In genomic region chr12:114628199-114628598, GRCh38 we compare ENCODE assay signal across 19 cellular contexts. TPM values are rescaled to one million over a fixed set of nuclear protein-coding genes. Genes with fewer than 3 reads are reported as not detected.
DNase-seq lines count a peak whose midpoint lies in the region; ATAC-seq, FAIRE-seq and TF ChIP-seq lines count a peak whose summit lies in the region.
"Had no signal": no experiment of that assay in that cellular context is flagged by ENCODE, and none has a peak within 500 bp of the region (broad histone marks: within the 10 kb centered on the region; RNA-seq: fewer than 3 reads in every experiment).

No MANE protein-coding gene starts in this region.

- no peak overlapping the region for H3K9ac ChIP-seq in HepG2 (ENCODE audit: insufficient read depth, low read depth, low read length)
- H3K9ac ChIP-seq in keratinocyte (ENCODE audit: control insufficient read depth, extremely low read depth, insufficient read depth, low read length): no peak overlapping the region
- H3K9ac ChIP-seq: BLaER1 treated with 17β-estradiol and CSF1 and Interleukin-3, amounts not matched to agents 10 nM and 100 nM had no signal

- H3K4me3 ChIP-seq in HepG2 (replicated peaks in 1 of 3; ENCODE audit: insufficient read depth in 1 of 3, low read depth in 2 of 3, low read length in 3 of 3): no peak overlapping the region
- H3K4me3 ChIP-seq in right lobe of liver: no peak overlapping the region
- no peak overlapping the region for H3K4me3 ChIP-seq in keratinocyte (ENCODE audit: control insufficient read depth in 2 of 3, extremely low read depth in 1 of 3, insufficient read depth in 2 of 3, low read depth in 1 of 3, low read length in 3 of 3)
- H3K4me3 ChIP-seq in tibial artery: no peak overlapping the region
- H3K4me3 ChIP-seq in tibial nerve: no peak overlapping the region
- H3K4me3 ChIP-seq: BLaER1 treated with 17β-estradiol and CSF1 and Interleukin-3, amounts not matched to agents 10 nM and 100 nM had no signal

- H3K9me1 ChIP-seq in keratinocyte (ENCODE audit: control insufficient read depth, extremely low read depth, insufficient read depth, low read length): no peaks in the 10 kb centered on the region

- TF ChIP-seq EP300 in HepG2 (IDR thresholded peaks at IDR 0.05; ENCODE audit: low read depth in 2 of 2, low read length in 2 of 2) (no peak), HepG2 (CRISPR knock-in tag; IDR thresholded peaks at IDR 0.05; ENCODE audit: borderline replicate concordance) (no peak), tibial nerve (IDR thresholded peaks at IDR 0.05) (no peak)

- H3K4me1 ChIP-seq in HepG2 (ENCODE audit: insufficient read depth, low read length) (peaks cover 41% of the 10 kb centered on the region), right lobe of liver (no peaks in the 10 kb centered on the region), keratinocyte (ENCODE audit: control insufficient read depth, extremely low read depth, insufficient read depth, low read length) (peaks cover 7% of the 10 kb centered on the region), tibial artery (no peaks in the 10 kb centered on the region), tibial nerve (no peaks in the 10 kb centered on the region)
- H3K4me1 ChIP-seq: BLaER1 treated with 17β-estradiol and CSF1 and Interleukin-3, amounts not matched to agents 10 nM and 100 nM had no signal

- TF ChIP-seq POLR2A in HepG2 (IDR thresholded peaks at IDR 0.05; ENCODE audit: insufficient read depth in 1 of 2, low read depth in 2 of 2, low read length in 2 of 2) (no peak), right lobe of liver (IDR thresholded peaks at IDR 0.05) (no peak), tibial nerve (IDR thresholded peaks at IDR 0.05) (no peak)

- H3K4me2 ChIP-seq in HepG2 (ENCODE audit: low read depth, low read length) (no peak overlapping the region), keratinocyte (ENCODE audit: control insufficient read depth, extremely low read depth, insufficient read depth, low read depth, low read length) (peak overlapping the region; percentile 45)
- H3K4me2 ChIP-seq: BLaER1 treated with 17β-estradiol and CSF1 and Interleukin-3, amounts not matched to agents 10 nM and 100 nM had no signal

- H3K27me3 ChIP-seq in HepG2 (ENCODE audit: control insufficient read depth in 1 of 2, insufficient read depth in 2 of 2, low read length in 2 of 2) (no peaks in the 10 kb centered on the region), right lobe of liver (no peaks in the 10 kb centered on the region), keratinocyte (ENCODE audit: control insufficient read depth, extremely low read depth, insufficient read depth, low read length) (no peaks in the 10 kb centered on the region), tibial artery (peaks cover 0 to 7% of the 10 kb centered on the region in 2 donors), tibial nerve (no peaks in the 10 kb centered on the region)
- H3K27me3 ChIP-seq: BLaER1 treated with 17β-estradiol and CSF1 and Interleukin-3, amounts not matched to agents 10 nM and 100 nM had no signal

- in situ Hi-C loops in HepG2 (cut with HindIII; ENCODE audit: extremely low pct_ligation_motif_present, low pct_unique_long_range_greater_than_20kb): loop anchor here (5.0 to 10.0 kb wide), 2 partner anchors 39 to 1127 kb away; no protein-coding TSS in a partner anchor

- ATAC-seq in HepG2 (no peak), right lobe of liver (no peak), T-helper 17 cell (no peak)

- FAIRE-seq in HepG2 (lab: Jason Lieb, UNC): no peak
- no peak for FAIRE-seq in keratinocyte (lab: Jason Lieb, UNC)

- TF ChIP-seq RAD21 in HepG2 (CRISPR knock-in tag; IDR thresholded peaks at IDR 0.05): no peak

- no peaks in the 10 kb centered on the region for H3K9me3 ChIP-seq in HepG2 (ENCODE audit: low read length)
- no peaks in the 10 kb centered on the region for H3K9me3 ChIP-seq in right lobe of liver
- no peaks in the 10 kb centered on the region for H3K9me3 ChIP-seq in keratinocyte (ENCODE audit: control insufficient read depth, low read depth, low read length)
- no peaks in the 10 kb centered on the region for H3K9me3 ChIP-seq in T-helper 17 cell (ENCODE audit: control insufficient read depth, low read length, poor library complexity, severe bottlenecking)
- H3K9me3 ChIP-seq in tibial artery: no peaks in the 10 kb centered on the region
- no peaks in the 10 kb centered on the region for H3K9me3 ChIP-seq in tibial nerve
- H3K9me3 ChIP-seq: BLaER1 treated with 17β-estradiol and CSF1 and Interleukin-3, amounts not matched to agents 10 nM and 100 nM had no signal

- DNase-seq in HepG2 (ENCODE audit: low spot score): peak; percentile 62
- DNase-seq in right lobe of liver: no peak
- peak; percentile 87 for DNase-seq in SW480 (ENCODE audit: low spot score)
- DNase-seq in keratinocyte (ENCODE audit: low read depth, low spot score): peak; percentile 38
- DNase-seq in T-helper 17 cell: no peak
- no peak for DNase-seq in NCI-H187 (lab: John Stamatoyannopoulos, UW)
- DNase-seq in tibial artery: no peak
- DNase-seq in tibial nerve (ENCODE audit: low spot score in 2 of 2): no peak
- DNase-seq: CD4-positive, alpha-beta memory T cell; H7; KG1; NCI-H1417; NCI-H1694 treated with DMSO at 0.1 percent for 48 hours; NCI-H2107; NCI-H446 treated with DMSO at 0.1 percent for 48 hours; NCI-H526 treated with DMSO at 0.1 percent for 48 hours; Right ventricle myocardium superior had no signal

- H3K79me2 ChIP-seq in HepG2 (ENCODE audit: insufficient read depth, low read length) (no peaks in the 10 kb centered on the region), keratinocyte (ENCODE audit: control insufficient read depth, insufficient read depth, low read length) (no peaks in the 10 kb centered on the region)

- no peaks in the 10 kb centered on the region for H4K20me1 ChIP-seq in HepG2 (ENCODE audit: insufficient read depth, low read length)
- no peaks in the 10 kb centered on the region for H4K20me1 ChIP-seq in keratinocyte (ENCODE audit: control insufficient read depth, extremely low read depth, insufficient read depth, low read length)
- H4K20me1 ChIP-seq: BLaER1 treated with 17β-estradiol and CSF1 and Interleukin-3, amounts not matched to agents 10 nM and 100 nM had no signal

- H3K27ac Mint-ChIP-seq in T-helper 17 cell: no peak overlapping the region
- H3K27ac Mint-ChIP-seq: CD4-positive, alpha-beta memory T cell had no signal

- no peaks in the 10 kb centered on the region for H3K4me1 Mint-ChIP-seq in T-helper 17 cell
- H3K4me1 Mint-ChIP-seq: CD4-positive, alpha-beta memory T cell had no signal

- no peak overlapping the region for H3K4me3 Mint-ChIP-seq in T-helper 17 cell
- H3K4me3 Mint-ChIP-seq: CD4-positive, alpha-beta memory T cell had no signal

- BruUV-seq in HepG2 (replicated peaks; lab: Mats Ljungman, UMichigan): no TSS peak

- H3K27me3 Mint-ChIP-seq in T-helper 17 cell: peaks cover 21% of the 10 kb centered on the region

- CTCF ChIA-PET in HepG2 (lab: Yijun Ruan, JAX; ENCODE audit: low intra/inter-chr PET ratio, low total read pairs): no interaction called here

- intact Hi-C loops in HepG2 (cut with micrococcal nuclease; ENCODE audit: unreplicated experiment): no loop called here
- intact Hi-C loops in right lobe of liver (cut with DNase I): no loop called here
- intact Hi-C loops in tibial artery (cut with DNase I; ENCODE audit: low total_unique reads): no loop called here

- H3K36me3 ChIP-seq in HepG2 (replicated peaks in 1 of 2; ENCODE audit: control insufficient read depth in 1 of 2, insufficient read depth in 2 of 2, low read length in 2 of 2) (no peaks in the 10 kb centered on the region), right lobe of liver (no peaks in the 10 kb centered on the region), keratinocyte (ENCODE audit: control insufficient read depth in 2 of 2, extremely low read depth in 1 of 2, insufficient read depth in 2 of 2, low read length in 2 of 2) (no peaks in the 10 kb centered on the region), tibial artery (no peaks in the 10 kb centered on the region), tibial nerve (no peaks in the 10 kb centered on the region)
- H3K36me3 ChIP-seq: BLaER1 treated with 17β-estradiol and CSF1 and Interleukin-3, amounts not matched to agents 10 nM and 100 nM had no signal

- dilution Hi-C loops in keratinocyte (cut with MboI; ENCODE audit: extremely low pct_ligation_motif_present, low sequenced_read_pairs): no loop called here

- no peaks in the 10 kb centered on the region for H3K36me3 Mint-ChIP-seq in T-helper 17 cell (ENCODE audit: low read depth)
- H3K36me3 Mint-ChIP-seq: CD4-positive, alpha-beta memory T cell had no signal

- POLR2A ChIA-PET in HepG2 (lab: Yijun Ruan, JAX): no interaction called here

- no peak for TF ChIP-seq CTCF in HepG2 (CRISPR knock-in tag; IDR thresholded peaks at IDR 0.05)
- no peak for TF ChIP-seq CTCF in right lobe of liver (IDR thresholded peaks at IDR 0.05)
- no peak for TF ChIP-seq CTCF in keratinocyte (optimal IDR thresholded peaks at IDR 0.05 in 1 of 3, IDR thresholded peaks at IDR 0.05 in 1 of 3, conservative IDR thresholded peaks at IDR 0.05 in 1 of 3; ENCODE audit: extremely low read depth in 1 of 3, insufficient read depth in 2 of 3, low read length in 3 of 3)
- TF ChIP-seq CTCF in tibial artery (IDR thresholded peaks at IDR 0.05): no peak
- no peak for TF ChIP-seq CTCF in tibial nerve (IDR thresholded peaks at IDR 0.05)

- H2AFZ ChIP-seq in HepG2 (ENCODE audit: low read length) (no peak overlapping the region), keratinocyte (ENCODE audit: control insufficient read depth, low read length) (peak overlapping the region; percentile 40)

- H3K27ac ChIP-seq in HepG2 (ENCODE audit: extremely low read length, insufficient read depth, low read length) (no peak overlapping the region), right lobe of liver (no peak overlapping the region), keratinocyte (ENCODE audit: control insufficient read depth, insufficient read depth, low read length) (no peak overlapping the region), tibial artery (no peak overlapping the region), tibial nerve (no peak overlapping the region)
- H3K27ac ChIP-seq: 22Rv1; BLaER1 treated with 17β-estradiol and CSF1 and Interleukin-3, amounts not matched to agents 10 nM and 100 nM had no signal

- 28% methylated on average over 5 of the region's 5 CpGs for WGBS in HepG2 (ENCODE audit: low lambda C conversion rate)
- 57% methylated on average over 5 of the region's 5 CpGs for WGBS in right lobe of liver (ENCODE audit: insufficient coverage, low coverage, low lambda C conversion rate, missing lambda C conversion rate)
- WGBS in tibial nerve, 2 donors: 68% methylated on average over 5 of the region's 5 CpGs

RNA-seq across cellular contexts. Expression of gene TBX3, which starts 55.8 kb away (rescaled TPM):
- total RNA-seq in HepG2 (2016; rRNA removed; fragmentation: Illumina TruSeq; extraction: Trizol) (17.2 and 27.1 TPM in 2 replicates), right lobe of liver (10 to 100 TPM; 15.6 to 44.0 (median 27.8) TPM), T-helper 17 cell (under 1 TPM in 1 of 2 donors, not detected in 1; 0.10 TPM), tibial nerve (10 to 100 TPM; 11.1 to 13.5 (median 12.3) TPM)
- total RNA-seq in HepG2 (2016; cell fraction: cytosol; rRNA removed; fragmentation: Illumina TruSeq; extraction: Trizol; ENCODE audit: low read depth): 3.5 and 4.1 TPM in 2 replicates
- total RNA-seq in HepG2 (2016; cell fraction: insoluble cytoplasmic fraction; rRNA removed; fragmentation: Illumina TruSeq; extraction: Trizol): 13.7 and 27.3 TPM in 2 replicates
- total RNA-seq in HepG2 (2016; cell fraction: membrane; rRNA removed; fragmentation: Illumina TruSeq; extraction: Trizol): 9.0 and 9.4 TPM in 2 replicates
- total RNA-seq in HepG2 (2016; cell fraction: nucleus; rRNA removed; fragmentation: Illumina TruSeq; extraction: Trizol): 39.2 and 46.8 TPM in 2 replicates
- polyA plus RNA-seq in HepG2 (2011; rRNA removed) (38.1 and 42.4 TPM in 2 replicates), keratinocyte (5.3 to 11.6 TPM (median 7.8 TPM) in 3 replicates)
- polyA plus RNA-seq in HepG2 (2011; cell fraction: cytosol; rRNA removed): 12.5 and 15.0 TPM in 2 replicates
- polyA plus RNA-seq in HepG2 (2011; cell fraction: nucleus; rRNA removed): 179 and 200 TPM in 2 replicates
- 34.8 and 37.9 TPM in 2 replicates for polyA plus RNA-seq in HepG2 (2012)
- 1.0 and 1.1 TPM in 2 replicates for polyA plus RNA-seq in HepG2 (2016; cell fraction: cytosol; fragmentation: Illumina TruSeq; extraction: Trizol; ENCODE audit: low read depth)
- 16.8 and 21.4 TPM in 2 replicates for polyA plus RNA-seq in HepG2 (2016; cell fraction: insoluble cytoplasmic fraction; fragmentation: Illumina TruSeq; extraction: Trizol; ENCODE audit: low read depth)
- 3.9 and 4.1 TPM in 2 replicates for polyA plus RNA-seq in HepG2 (2016; cell fraction: membrane; fragmentation: Illumina TruSeq; extraction: Trizol; ENCODE audit: low read depth)
- polyA plus RNA-seq in HepG2 (2016; cell fraction: nucleus; fragmentation: Illumina TruSeq; extraction: Trizol; ENCODE audit: insufficient read depth, low read depth): 123 and 124 TPM in 2 replicates
- polyA minus RNA-seq in HepG2 (2011; rRNA and poly(A)+ RNA removed; ENCODE audit: low replicate concordance): 41.2 and 72.3 TPM in 2 replicates
- 22.2 and 24.4 TPM in 2 replicates for polyA minus RNA-seq in HepG2 (2011; cell fraction: cytosol; rRNA and poly(A)+ RNA removed)
- polyA minus RNA-seq in HepG2 (2011; cell fraction: nucleus; rRNA and poly(A)+ RNA removed): 128 and 133 TPM in 2 replicates
- 1.3 TPM for polyA plus RNA-seq in keratinocyte (2011; ENCODE audit: low read depth)
- 2.2 and 2.5 TPM in 2 replicates for polyA plus RNA-seq in keratinocyte (2011; cell fraction: cytosol; rRNA removed)
- 20.3 and 23.9 TPM in 2 replicates for polyA plus RNA-seq in keratinocyte (2011; cell fraction: nucleus; rRNA removed)
- 3.1 and 10.3 TPM in 2 replicates for polyA plus RNA-seq in keratinocyte (2012; ENCODE audit: low replicate concordance)
- 5.2 to 10.4 TPM (median 7.7 TPM) in 3 replicates for polyA minus RNA-seq in keratinocyte
- polyA minus RNA-seq in keratinocyte (2011; cell fraction: cytosol; rRNA and poly(A)+ RNA removed): 5.2 TPM
- 11.9 and 18.3 TPM in 2 replicates for polyA minus RNA-seq in keratinocyte (2011; cell fraction: nucleus; rRNA and poly(A)+ RNA removed)
- total RNA-seq: CD4-positive, alpha-beta memory T cell had no signal
- polyA plus RNA-seq: CD4-positive, alpha-beta memory T cell had no signal

Comparison
In these comparisons a context has a peak if more than half of its experiments do, and no peak if none do; other contexts are left out.
1. DNase-seq: peak in HepG2 (single experiment), SW480 (single experiment) and keratinocyte (single experiment); none in right lobe of liver (0 of 3), T-helper 17 cell (0 of 3), NCI-H187 (0 of 2), tibial artery (0 of 2) and tibial nerve (0 of 2).
2. RNA of gene TBX3, which starts 55.8 kb away (total RNA-seq): 15.6 to 44.0 TPM in right lobe of liver, 3.5 to 46.8 TPM in HepG2 and 11.1 to 13.5 TPM in tibial nerve; 0.10 TPM in T-helper 17 cell; every median in the first group is over 4 times any median in the second.